ENCODE assay signal across 8 cellular contexts in the genomic region with DNA sequence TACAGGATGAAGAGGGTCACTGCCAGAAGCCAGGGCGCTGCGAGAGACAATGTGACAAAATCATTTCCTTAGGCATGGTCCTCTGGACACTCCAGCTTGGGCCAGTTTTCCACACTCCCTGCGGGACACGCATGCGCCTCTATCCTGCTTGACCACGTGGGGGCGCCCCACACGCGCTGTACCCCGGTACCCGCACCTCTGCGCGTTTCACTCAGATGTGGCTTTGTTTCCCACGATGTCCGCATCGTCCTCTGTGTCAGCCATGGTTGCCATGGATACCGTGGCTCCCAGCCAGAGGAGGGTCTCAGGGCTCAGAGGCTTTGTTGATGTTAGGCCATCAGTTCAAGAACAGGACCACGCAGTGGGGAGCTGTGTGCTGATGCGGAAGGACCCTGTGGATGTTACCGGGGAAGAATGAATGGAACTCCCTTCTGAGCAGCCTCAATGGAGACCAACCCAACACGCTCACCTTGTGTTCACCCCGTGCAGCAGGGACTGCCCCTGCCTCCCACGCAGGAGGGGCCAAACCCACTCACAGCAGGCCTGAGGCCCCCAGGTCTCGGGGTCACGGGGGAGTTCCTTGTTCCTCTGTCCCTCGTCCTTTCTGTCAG.
A peak's percentile ranks its signal among the peaks of the same experiment; 100 is the strongest.
DNase-seq lines count a peak whose midpoint lies in the region; ATAC-seq, FAIRE-seq and TF ChIP-seq lines count a peak whose summit lies in the region.

No MANE protein-coding gene starts in this region.

- CTCF ChIA-PET in CD8-positive, alpha-beta T cell (lab: Charles Lee): interaction anchor here (1.1 to 1.4 kb wide), 3 partner anchors 14 to 35 kb away, joined by 3 read pairs; no protein-coding TSS in a partner anchor

- ATAC-seq in CD8-positive, alpha-beta T cell: no peak
- ATAC-seq in RWPE2 (ENCODE audit: low read depth): peak; percentile 83
- peak; percentile 79 for ATAC-seq in sciatic nerve
- ATAC-seq in HG03097 (IDR thresholded peaks at IDR 0.05; ENCODE audit: low FRiP score, unreplicated experiment): no peak

- H3K36me3 Mint-ChIP-seq in CD8-positive, alpha-beta T cell: no peaks in the 10 kb centered on the region
- H3K36me3 Mint-ChIP-seq in activated naive CD8-positive, alpha-beta T cell treated with anti-CD3 and anti-CD28 coated beads for 36 hours: no peaks in the 10 kb centered on the region

- no peak overlapping the region for H3K4me3 Mint-ChIP-seq in CD8-positive, alpha-beta T cell
- no peak overlapping the region for H3K4me3 Mint-ChIP-seq in activated naive CD8-positive, alpha-beta T cell treated with anti-CD3 and anti-CD28 coated beads for 36 hours

- H3K27ac Mint-ChIP-seq in CD8-positive, alpha-beta T cell: no peak overlapping the region
- H3K27ac Mint-ChIP-seq in activated naive CD8-positive, alpha-beta T cell treated with anti-CD3 and anti-CD28 coated beads for 36 hours: no peak overlapping the region

- H3K27ac ChIP-seq in CD8-positive, alpha-beta T cell (ENCODE audit: low read depth, low read length): no peak overlapping the region
- H3K27ac ChIP-seq in RWPE2 (ENCODE audit: poor library complexity, severe bottlenecking): no peak overlapping the region

- TF ChIP-seq CTCF in CD8-positive, alpha-beta T cell (IDR thresholded peaks at IDR 0.05): peak; percentile 62
- TF ChIP-seq CTCF in RWPE2 (IDR thresholded peaks at IDR 0.05; ENCODE audit: poor library complexity, severe bottlenecking): peak; percentile 73

- H3K27me3 ChIP-seq in CD8-positive, alpha-beta T cell (ENCODE audit: insufficient read depth, low read length): no peaks in the 10 kb centered on the region
- peaks cover 20% of the 10 kb centered on the region for H3K27me3 ChIP-seq in RWPE2 (ENCODE audit: insufficient read depth, poor library complexity, severe bottlenecking)

- peaks cover 42% of the 10 kb centered on the region for H3K27me3 Mint-ChIP-seq in CD8-positive, alpha-beta T cell (ENCODE audit: low read depth)
- peaks cover 54% of the 10 kb centered on the region for H3K27me3 Mint-ChIP-seq in activated naive CD8-positive, alpha-beta T cell treated with anti-CD3 and anti-CD28 coated beads for 36 hours

- no peak for FAIRE-seq in HTR-8/SVneo (lab: Jason Lieb, UNC)

- H3K9me3 ChIP-seq in CD8-positive, alpha-beta T cell (ENCODE audit: low read length): no peaks in the 10 kb centered on the region
- no peaks in the 10 kb centered on the region for H3K9me3 ChIP-seq in RWPE2 (ENCODE audit: severe bottlenecking)

- intact Hi-C loops in CD8-positive, alpha-beta T cell (cut with DNase I, micrococcal nuclease): loop anchor here in 1 of 2 experiments (10.0 kb wide), 1 partner anchor 165 kb away; no protein-coding TSS in a partner anchor
- intact Hi-C loops in sciatic nerve (cut with DNase I): no loop called here

- H3K9me3 Mint-ChIP-seq in CD8-positive, alpha-beta T cell: no peaks in the 10 kb centered on the region
- H3K9me3 Mint-ChIP-seq in activated naive CD8-positive, alpha-beta T cell treated with anti-CD3 and anti-CD28 coated beads for 36 hours: no peaks in the 10 kb centered on the region

- H3K36me3 ChIP-seq in CD8-positive, alpha-beta T cell (ENCODE audit: insufficient read depth, low read length): no peaks in the 10 kb centered on the region
- H3K36me3 ChIP-seq in RWPE2 (ENCODE audit: low read depth): no peaks in the 10 kb centered on the region

- peaks cover 2% of the 10 kb centered on the region for H3K4me1 Mint-ChIP-seq in CD8-positive, alpha-beta T cell (ENCODE audit: low read depth)
- H3K4me1 Mint-ChIP-seq in activated naive CD8-positive, alpha-beta T cell treated with anti-CD3 and anti-CD28 coated beads for 36 hours: peaks cover 16% of the 10 kb centered on the region

- DNase-seq in CD8-positive, alpha-beta T cell: peak in 5 of 7 experiments; percentile 4 to 45 (median 29)
- DNase-seq in HTR-8/SVneo (ENCODE audit: insufficient read length, low spot score) (peak; percentile 72), RWPE2 (ENCODE audit: low spot score) (no peak), hepatic stellate cell (ENCODE audit: low spot score) (peak; percentile 75), sciatic nerve (ENCODE audit: low spot score) (peak; percentile 70), amniotic stem cell (lab: John Stamatoyannopoulos, UW) (no peak)
- peak; percentile 41 for DNase-seq in activated naive CD8-positive, alpha-beta T cell treated with anti-CD3 and anti-CD28 coated beads for 36 hours

- POLR2A ChIA-PET in CD8-positive, alpha-beta T cell (lab: Charles Lee): no interaction called here

- no peak overlapping the region for H3K4me3 ChIP-seq in CD8-positive, alpha-beta T cell (ENCODE audit: low read depth, low read length)
- H3K4me3 ChIP-seq in RWPE2 (ENCODE audit: severe bottlenecking): no peak overlapping the region

- peaks cover 3% of the 10 kb centered on the region for H3K4me1 ChIP-seq in CD8-positive, alpha-beta T cell (ENCODE audit: insufficient read depth, low read length)
- H3K4me1 ChIP-seq in RWPE2 (ENCODE audit: insufficient read depth, poor library complexity, severe bottlenecking): no peaks in the 10 kb centered on the region

Comparison
In these comparisons a context has a peak if more than half of its experiments do, and no peak if none do; other contexts are left out.
1. ATAC-seq: peak in RWPE2 (single experiment) and sciatic nerve (single experiment); none in CD8-positive, alpha-beta T cell (single experiment) and HG03097 (single experiment).
2. DNase-seq: peak in CD8-positive, alpha-beta T cell (5 of 7), HTR-8/SVneo (single experiment), activated naive CD8-positive, alpha-beta T cell treated with anti-CD3 and anti-CD28 coated beads for 36 hours (single experiment), hepatic stellate cell (single experiment) and sciatic nerve (single experiment); none in RWPE2 (single experiment) and amniotic stem cell (single experiment).